2 cellular contexts compared by ENCODE assay signal in the genomic region with DNA sequence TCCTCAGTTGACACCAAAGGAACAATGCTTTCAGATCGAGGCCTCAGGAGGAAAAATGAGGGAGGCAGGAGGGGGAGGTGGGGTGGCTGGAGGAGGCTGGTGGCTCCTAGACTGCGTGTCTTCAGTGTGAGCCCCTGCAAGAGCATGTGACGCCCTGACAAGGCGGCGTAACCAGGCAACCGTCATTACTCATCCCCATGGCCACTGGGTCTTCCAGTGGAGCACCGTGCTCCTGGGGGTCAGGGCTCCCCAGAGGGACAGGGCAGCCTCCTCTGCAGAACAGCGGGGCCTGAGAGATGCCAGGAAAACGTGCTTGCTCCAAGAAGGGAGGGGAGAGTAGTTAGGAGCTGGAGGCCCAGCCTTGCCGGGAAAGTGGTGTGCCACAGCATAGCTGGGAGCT.
TF ChIP-seq lines count a peak whose summit lies in the region.

No MANE protein-coding gene starts in this region.

TF ChIP-seq in IMR-90, 13 proteins besides CTCF, POLR2A, EP300 and RAD21:
- TF ChIP-seq, protein P1, sequence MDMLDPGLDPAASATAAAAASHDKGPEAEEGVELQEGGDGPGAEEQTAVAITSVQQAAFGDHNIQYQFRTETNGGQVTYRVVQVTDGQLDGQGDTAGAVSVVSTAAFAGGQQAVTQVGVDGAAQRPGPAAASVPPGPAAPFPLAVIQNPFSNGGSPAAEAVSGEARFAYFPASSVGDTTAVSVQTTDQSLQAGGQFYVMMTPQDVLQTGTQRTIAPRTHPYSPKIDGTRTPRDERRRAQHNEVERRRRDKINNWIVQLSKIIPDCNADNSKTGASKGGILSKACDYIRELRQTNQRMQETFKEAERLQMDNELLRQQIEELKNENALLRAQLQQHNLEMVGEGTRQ (IDR thresholded peaks at IDR 0.05; ENCODE audit: low read depth, low read length), result peak; percentile 79
- TF ChIP-seq MAFK (IDR thresholded peaks at IDR 0.05; ENCODE audit: low read depth, low read length), result no peak
- no peak for TF ChIP-seq BHLHE40 (IDR thresholded peaks at IDR 0.05; ENCODE audit: low read depth, low read length)
- no peak for TF ChIP-seq NFE2L2 (IDR thresholded peaks at IDR 0.05; ENCODE audit: low read depth, low read length)
- TF ChIP-seq FOS (IDR thresholded peaks at IDR 0.05; ENCODE audit: low read depth, low read length), result no peak
- TF ChIP-seq CEBPB (IDR thresholded peaks at IDR 0.05; ENCODE audit: low read depth, low read length), result no peak
- TF ChIP-seq MAZ (IDR thresholded peaks at IDR 0.05; ENCODE audit: borderline replicate concordance, low read depth, low read length), result 0 out of 2 replicates have a peak, but pooled peaks have one; percentile 9

TF ChIP-seq in K562, 482 proteins besides CTCF, POLR2A, EP300 and RAD21:
- no peak for TF ChIP-seq PRMT5 (CRISPR knock-in tag; IDR thresholded peaks at IDR 0.05)
- TF ChIP-seq ZNF133 (CRISPR knock-in tag; IDR thresholded peaks at IDR 0.05), result no peak
- TF ChIP-seq, protein P2, sequence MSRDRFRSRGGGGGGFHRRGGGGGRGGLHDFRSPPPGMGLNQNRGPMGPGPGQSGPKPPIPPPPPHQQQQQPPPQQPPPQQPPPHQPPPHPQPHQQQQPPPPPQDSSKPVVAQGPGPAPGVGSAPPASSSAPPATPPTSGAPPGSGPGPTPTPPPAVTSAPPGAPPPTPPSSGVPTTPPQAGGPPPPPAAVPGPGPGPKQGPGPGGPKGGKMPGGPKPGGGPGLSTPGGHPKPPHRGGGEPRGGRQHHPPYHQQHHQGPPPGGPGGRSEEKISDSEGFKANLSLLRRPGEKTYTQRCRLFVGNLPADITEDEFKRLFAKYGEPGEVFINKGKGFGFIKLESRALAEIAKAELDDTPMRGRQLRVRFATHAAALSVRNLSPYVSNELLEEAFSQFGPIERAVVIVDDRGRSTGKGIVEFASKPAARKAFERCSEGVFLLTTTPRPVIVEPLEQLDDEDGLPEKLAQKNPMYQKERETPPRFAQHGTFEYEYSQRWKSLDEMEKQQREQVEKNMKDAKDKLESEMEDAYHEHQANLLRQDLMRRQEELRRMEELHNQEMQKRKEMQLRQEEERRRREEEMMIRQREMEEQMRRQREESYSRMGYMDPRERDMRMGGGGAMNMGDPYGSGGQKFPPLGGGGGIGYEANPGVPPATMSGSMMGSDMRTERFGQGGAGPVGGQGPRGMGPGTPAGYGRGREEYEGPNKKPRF (IDR thresholded peaks at IDR 0.05; ENCODE audit: low read depth, low read length), result no peak
- no peak for TF ChIP-seq MYC (IDR thresholded peaks at IDR 0.05; ENCODE audit: low read depth, low read length)
- TF ChIP-seq MYC (CRISPR knock-in tag; IDR thresholded peaks at IDR 0.05; ENCODE audit: borderline replicate concordance, low read depth), result no peak
- TF ChIP-seq NCOA6 (IDR thresholded peaks at IDR 0.05), result no peak
- TF ChIP-seq SIN3B (IDR thresholded peaks at IDR 0.05; ENCODE audit: low read depth), result no peak
- TF ChIP-seq, protein P1 (CRISPR knock-in tag; IDR thresholded peaks at IDR 0.05), result 0 out of 2 replicates have a peak, but pooled peaks have one; percentile 25
- peak; percentile 69 for TF ChIP-seq RFX1 (IDR thresholded peaks at IDR 0.05)
- TF ChIP-seq RB1 (IDR thresholded peaks at IDR 0.05; ENCODE audit: low read depth), result no peak
- no peak for TF ChIP-seq ZNF24 (IDR thresholded peaks at IDR 0.05)
- no peak for TF ChIP-seq CCAR2 (IDR thresholded peaks at IDR 0.05; ENCODE audit: low read depth, low read length)
- TF ChIP-seq, protein P3, sequence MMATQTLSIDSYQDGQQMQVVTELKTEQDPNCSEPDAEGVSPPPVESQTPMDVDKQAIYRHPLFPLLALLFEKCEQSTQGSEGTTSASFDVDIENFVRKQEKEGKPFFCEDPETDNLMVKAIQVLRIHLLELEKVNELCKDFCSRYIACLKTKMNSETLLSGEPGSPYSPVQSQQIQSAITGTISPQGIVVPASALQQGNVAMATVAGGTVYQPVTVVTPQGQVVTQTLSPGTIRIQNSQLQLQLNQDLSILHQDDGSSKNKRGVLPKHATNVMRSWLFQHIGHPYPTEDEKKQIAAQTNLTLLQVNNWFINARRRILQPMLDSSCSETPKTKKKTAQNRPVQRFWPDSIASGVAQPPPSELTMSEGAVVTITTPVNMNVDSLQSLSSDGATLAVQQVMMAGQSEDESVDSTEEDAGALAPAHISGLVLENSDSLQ (IDR thresholded peaks at IDR 0.05), result peak; percentile 66
- TF ChIP-seq SP2 (IDR thresholded peaks at IDR 0.05; ENCODE audit: extremely low read depth, low read depth, low read length, poor library complexity, severe bottlenecking), result no peak
- peak; percentile 79 for TF ChIP-seq ZNF263 (CRISPR knock-in tag; IDR thresholded peaks at IDR 0.05; ENCODE audit: borderline replicate concordance)
- TF ChIP-seq, protein P4, sequence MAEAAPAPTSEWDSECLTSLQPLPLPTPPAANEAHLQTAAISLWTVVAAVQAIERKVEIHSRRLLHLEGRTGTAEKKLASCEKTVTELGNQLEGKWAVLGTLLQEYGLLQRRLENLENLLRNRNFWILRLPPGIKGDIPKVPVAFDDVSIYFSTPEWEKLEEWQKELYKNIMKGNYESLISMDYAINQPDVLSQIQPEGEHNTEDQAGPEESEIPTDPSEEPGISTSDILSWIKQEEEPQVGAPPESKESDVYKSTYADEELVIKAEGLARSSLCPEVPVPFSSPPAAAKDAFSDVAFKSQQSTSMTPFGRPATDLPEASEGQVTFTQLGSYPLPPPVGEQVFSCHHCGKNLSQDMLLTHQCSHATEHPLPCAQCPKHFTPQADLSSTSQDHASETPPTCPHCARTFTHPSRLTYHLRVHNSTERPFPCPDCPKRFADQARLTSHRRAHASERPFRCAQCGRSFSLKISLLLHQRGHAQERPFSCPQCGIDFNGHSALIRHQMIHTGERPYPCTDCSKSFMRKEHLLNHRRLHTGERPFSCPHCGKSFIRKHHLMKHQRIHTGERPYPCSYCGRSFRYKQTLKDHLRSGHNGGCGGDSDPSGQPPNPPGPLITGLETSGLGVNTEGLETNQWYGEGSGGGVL (CRISPR knock-in tag; IDR thresholded peaks at IDR 0.05), result no peak
